Comparison of ENCODE assay signal across 8 cellular contexts in the genomic region with DNA sequence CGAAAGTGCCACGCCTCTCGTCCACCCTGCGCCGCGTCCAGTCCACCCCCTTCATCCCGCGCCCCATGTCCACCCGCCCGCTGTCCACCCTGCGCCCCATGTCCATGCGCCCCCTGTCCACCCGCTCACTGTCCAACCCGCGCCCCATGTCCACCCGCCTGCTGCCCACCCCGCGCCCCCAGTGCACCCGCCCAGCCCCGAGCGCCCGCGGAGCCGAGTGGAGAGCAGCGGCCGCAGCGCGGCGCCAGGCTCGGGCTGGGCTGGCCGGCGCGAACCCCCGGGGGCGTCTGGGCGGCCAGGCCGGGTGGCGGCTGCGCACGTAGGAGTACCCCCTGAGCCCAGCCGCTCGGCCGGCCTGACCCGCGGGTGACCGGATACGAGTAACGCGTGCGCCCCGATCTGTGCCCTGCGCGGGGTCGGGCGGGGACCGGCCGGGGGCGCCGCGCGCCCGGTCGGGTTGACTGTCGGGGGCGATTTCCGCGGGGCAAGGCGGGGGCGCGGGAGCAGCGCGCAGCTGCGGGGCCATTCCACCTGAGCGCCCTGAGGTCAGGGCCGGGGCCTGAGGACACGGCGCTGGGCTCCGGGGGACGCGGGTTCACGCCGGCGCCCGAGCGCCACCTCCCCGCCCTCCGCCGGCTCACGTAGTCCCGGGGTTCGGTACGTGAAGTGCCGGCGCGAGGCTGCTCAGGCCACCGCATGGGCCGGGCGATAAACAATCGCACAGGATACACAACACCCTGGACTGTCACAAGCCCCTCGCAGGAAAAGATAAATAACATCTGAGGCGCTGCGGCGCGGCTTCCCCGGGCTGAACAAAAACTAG. TPM values are rescaled to one million over a fixed set of nuclear protein-coding genes. Genes with fewer than 3 reads are reported as not detected.
DNase-seq lines count a peak whose midpoint lies in the region; TF ChIP-seq lines count a peak whose summit lies in the region.

No MANE protein-coding gene starts in this region.

- peak overlapping the region; percentile 65 for H3K4me3 Mint-ChIP-seq in mesothelial cell of epicardium

- no peaks in the 10 kb centered on the region for H3K36me3 Mint-ChIP-seq in mesothelial cell of epicardium

- H3K4me1 Mint-ChIP-seq in mesothelial cell of epicardium = no peaks in the 10 kb centered on the region

- H3K27me3 ChIP-seq in HL-60 (ENCODE audit: insufficient read depth, poor library complexity, severe bottlenecking) (peaks cover 54% of the 10 kb centered on the region), vagina (no peaks in the 10 kb centered on the region)

- intact Hi-C loops in vagina (cut with DNase I) = no loop called here

- DNase-seq in CD1c-positive myeloid dendritic cell (ENCODE audit: extremely low spot score) (peak; percentile 33), HL-60 (ENCODE audit: low read depth in 1 of 2, low spot score in 1 of 2) (no peak), ecto neural progenitor cell (ENCODE audit: low spot score) (peak; percentile 67), mesothelial cell of epicardium (ENCODE audit: low spot score in 2 of 2, unreplicated experiment in 2 of 2) (peak in 1 of 2 experiments; percentile 46), vagina (ENCODE audit: extremely low spot score in 2 of 2) (no peak), mesenteric fat pad (ENCODE audit: low spot score) (no peak), NCI-H446 (lab: John Stamatoyannopoulos, UW) (no peak), germinal center (ENCODE audit: low spot score) (no peak)

- H3K36me3 ChIP-seq in vagina = no peaks in the 10 kb centered on the region

- H3K4me3 ChIP-seq in HL-60 (replicated peaks; ENCODE audit: insufficient read depth, low read length) (peak overlapping the region; percentile 37), vagina (peak overlapping the region; percentile 38 to 50)

- H3K27ac ChIP-seq in HL-60 (replicated peaks) (no peak overlapping the region), vagina (no peak overlapping the region)

- peaks cover 22% of the 10 kb centered on the region for H3K4me1 ChIP-seq in vagina

- H3K9me3 Mint-ChIP-seq in mesothelial cell of epicardium = no peaks in the 10 kb centered on the region

- TF ChIP-seq CTCF in HL-60 (IDR thresholded peaks at IDR 0.05; ENCODE audit: insufficient read depth, low read length) = no peak
- no peak for TF ChIP-seq CTCF in mesothelial cell of epicardium (IDR thresholded peaks at IDR 0.05; ENCODE audit: unreplicated experiment)
- no peak for TF ChIP-seq CTCF in vagina (IDR thresholded peaks at IDR 0.05)

- H3K9me3 ChIP-seq in vagina = no peaks in the 10 kb centered on the region

- TF ChIP-seq POLR2A in vagina (IDR thresholded peaks at IDR 0.05) = no peak

- peak overlapping the region; percentile 5 for H3K27ac Mint-ChIP-seq in mesothelial cell of epicardium

- H3K27me3 Mint-ChIP-seq in mesothelial cell of epicardium (ENCODE audit: low read depth) = peaks cover 53% of the 10 kb centered on the region

RNA-seq across cellular contexts. Expression of gene FLT1, which starts 37.5 kb away (rescaled TPM):
- total RNA-seq in mesothelial cell of epicardium = 4.9 to 6.5 TPM (median 5.5 TPM) in 3 replicates
- 18.9 TPM for total RNA-seq in vagina
- 65.9 TPM for total RNA-seq in mesenteric fat pad

Comparison
In these comparisons a context has a peak if more than half of its experiments do, and no peak if none do; other contexts are left out.
1. DNase-seq: peak in CD1c-positive myeloid dendritic cell (single experiment) and ecto neural progenitor cell (single experiment); none in HL-60 (0 of 2), vagina (0 of 2), mesenteric fat pad (single experiment), NCI-H446 (0 of 2) and germinal center (single experiment).